1 cellular context compared by ENCODE assay signal in the genomic region with DNA sequence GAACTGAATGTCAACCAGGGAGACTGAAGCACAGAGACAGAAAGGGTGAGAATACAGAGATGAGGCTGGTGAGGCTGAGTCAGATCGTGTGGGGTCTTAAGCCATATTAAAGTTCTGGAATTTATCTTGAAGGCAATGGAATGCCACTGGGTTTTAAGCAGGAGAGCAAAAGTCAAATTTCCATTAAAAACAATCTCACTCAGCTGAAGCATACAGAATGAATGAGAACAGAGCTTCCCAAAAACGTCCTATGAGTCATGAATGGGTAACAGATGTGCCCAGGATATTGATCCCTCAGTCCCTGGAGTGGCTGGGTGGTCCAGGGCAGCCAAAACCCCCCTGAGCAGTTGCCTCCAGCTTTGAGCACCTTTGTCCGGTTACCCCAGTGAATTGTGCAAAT.
TF ChIP-seq lines count a peak whose summit lies in the region.

No MANE protein-coding gene starts in this region.

TF ChIP-seq in SK-N-SH, 30 proteins besides CTCF, POLR2A, EP300 and RAD21:
- TF ChIP-seq YY1 (IDR thresholded peaks at IDR 0.05; ENCODE audit: low read depth) (no peak), SMC3 (IDR thresholded peaks at IDR 0.05; ENCODE audit: low read depth, low read length) (no peak), REST (IDR thresholded peaks at IDR 0.05; ENCODE audit: low read depth, low read length) (no peak), TCF12 (IDR thresholded peaks at IDR 0.05) (peak; percentile 38; the same call in 1 of the 2 replicates), POLR2AphosphoS5 (IDR thresholded peaks at IDR 0.05; ENCODE audit: low read depth, low read length) (no peak), FOSL2 (IDR thresholded peaks at IDR 0.05; ENCODE audit: borderline replicate concordance, low read depth) (0 out of 2 replicates have a peak, but pooled peaks have one; percentile 4), GABPA (IDR thresholded peaks at IDR 0.05; ENCODE audit: low read depth) (no peak), RCOR1 (IDR thresholded peaks at IDR 0.05; ENCODE audit: low read length) (no peak), MEF2A (IDR thresholded peaks at IDR 0.05; ENCODE audit: borderline replicate concordance, low read depth) (no peak)
- TF ChIP-seq, protein P1, sequence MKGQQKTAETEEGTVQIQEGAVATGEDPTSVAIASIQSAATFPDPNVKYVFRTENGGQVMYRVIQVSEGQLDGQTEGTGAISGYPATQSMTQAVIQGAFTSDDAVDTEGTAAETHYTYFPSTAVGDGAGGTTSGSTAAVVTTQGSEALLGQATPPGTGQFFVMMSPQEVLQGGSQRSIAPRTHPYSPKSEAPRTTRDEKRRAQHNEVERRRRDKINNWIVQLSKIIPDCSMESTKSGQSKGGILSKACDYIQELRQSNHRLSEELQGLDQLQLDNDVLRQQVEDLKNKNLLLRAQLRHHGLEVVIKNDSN (IDR thresholded peaks at IDR 0.05; ENCODE audit: borderline replicate concordance, low read depth) = no peak
- TF ChIP-seq, protein P2, sequence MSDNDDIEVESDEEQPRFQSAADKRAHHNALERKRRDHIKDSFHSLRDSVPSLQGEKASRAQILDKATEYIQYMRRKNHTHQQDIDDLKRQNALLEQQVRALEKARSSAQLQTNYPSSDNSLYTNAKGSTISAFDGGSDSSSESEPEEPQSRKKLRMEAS (IDR thresholded peaks at IDR 0.05; ENCODE audit: low read depth) = no peak
